ENCODE assay signal across 15 cellular contexts in genomic region chr6:26029857-26030653, GRCh38.
DNase-seq lines count a peak whose midpoint lies in the region; ATAC-seq and TF ChIP-seq lines count a peak whose summit lies in the region.
"Had no signal": no experiment of that assay in that cellular context is flagged by ENCODE, and none has a peak within 500 bp of the region (broad histone marks: within the 10 kb centered on the region; RNA-seq: fewer than 3 reads in every experiment).

No MANE protein-coding gene starts in this region.

- peak overlapping the region; percentile 65 for H3K4me2 ChIP-seq in SU-DHL-6 (ENCODE audit: low read depth, low read length, poor library complexity, severe bottlenecking)

- TF ChIP-seq CTCF in SU-DHL-6 (IDR thresholded peaks at IDR 0.05; ENCODE audit: insufficient read depth, low read length, poor library complexity, severe bottlenecking) = no peak

- peaks cover 79% of the 10 kb centered on the region for H3F3A ChIP-seq in SU-DHL-6 (ENCODE audit: insufficient read depth)

- H3K27me3 ChIP-seq in HUES6 (ENCODE audit: control insufficient read depth, insufficient read depth, low read length) (no peaks in the 10 kb centered on the region), SU-DHL-6 (ENCODE audit: low read length) (no peaks in the 10 kb centered on the region)

- H3K4me3 ChIP-seq in HUES6 (ENCODE audit: low read depth, low read length) (peak overlapping the region; percentile 73; the same call in 1 of the 2 replicates), SU-DHL-6 (ENCODE audit: insufficient read depth, low read length, poor library complexity, severe bottlenecking) (peak overlapping the region; percentile 52)

- H3K9me3 ChIP-seq in HUES6 (ENCODE audit: control insufficient read depth, insufficient read depth, low read depth, low read length) = no peaks in the 10 kb centered on the region
- H3K9me3 ChIP-seq in SU-DHL-6 (ENCODE audit: insufficient read depth, low read length) = peaks cover 6% of the 10 kb centered on the region; the same call in 1 of the 2 replicates

- peak overlapping the region; percentile 69 for H3K9ac ChIP-seq in HUES6 (ENCODE audit: low read length)
- peak overlapping the region; percentile 64 for H3K9ac ChIP-seq in SU-DHL-6 (ENCODE audit: low read length)

- H3K27ac ChIP-seq in HUES6 (ENCODE audit: low read depth, low read length) (peak overlapping the region; percentile 96; the same call in 1 of the 2 replicates), SU-DHL-6 (ENCODE audit: low read depth, low read length) (peak overlapping the region; percentile 92)

- no peaks in the 10 kb centered on the region for H4K20me1 ChIP-seq in SU-DHL-6 (ENCODE audit: low read depth, low read length)

- no peaks in the 10 kb centered on the region for H3K9me2 ChIP-seq in SU-DHL-6 (replicated peaks; ENCODE audit: insufficient read depth, low read length)

- H2AFZ ChIP-seq in SU-DHL-6 (ENCODE audit: low read depth, low read length, severe bottlenecking) = no peak overlapping the region

- peaks cover 49% of the 10 kb centered on the region for H3K4me1 ChIP-seq in HUES6 (ENCODE audit: control insufficient read depth, insufficient read depth, low read length)

- H3K79me2 ChIP-seq in SU-DHL-6 (ENCODE audit: insufficient read depth, low read length) = no peaks in the 10 kb centered on the region

- H3K36me3 ChIP-seq in HUES6 (ENCODE audit: control insufficient read depth, insufficient read depth, low read length) (no peaks in the 10 kb centered on the region), SU-DHL-6 (ENCODE audit: low read length) (no peaks in the 10 kb centered on the region)

- no peak for ATAC-seq in HG03442 (IDR thresholded peaks at IDR 0.05; ENCODE audit: unreplicated experiment)
- ATAC-seq: esophagus mucosa had no signal

- peak; percentile 34 for DNase-seq in DMS53 (lab: John Stamatoyannopoulos, UW)
- DNase-seq in DMS53 treated with DMSO at 0.1 percent for 48 hours (lab: John Stamatoyannopoulos, UW; ENCODE audit: unreplicated experiment) = no peak
- peak; percentile 33 for DNase-seq in left kidney (ENCODE audit: low read depth, low spot score)
- DNase-seq in NCI-H2029 (lab: John Stamatoyannopoulos, UW) = no peak
- no peak for DNase-seq in glomerular visceral epithelial cell (ENCODE audit: extremely low spot score)
- DNase-seq: 8988T; activated CD4-positive, alpha-beta T cell treated with anti-CD3 and anti-CD28 coated beads, Interleukin-2, amount 50 U/mL, for 4 hours; DMS79 treated with DMSO at 0.1 percent for 48 hours; NCI-H1092; occipital lobe; stimulated activated CD4-positive, alpha-beta T cell treated with anti-CD3 and anti-CD28 coated beads, Interleukin-2, amount 100 ng/mL, for 48 hours had no signal

Comparison
In these comparisons a context has a peak if more than half of its experiments do, and no peak if none do; other contexts are left out.
1. DNase-seq: peak in DMS53 (single experiment) and left kidney (single experiment); none in DMS53 treated with DMSO at 0.1 percent for 48 hours (single experiment), NCI-H2029 (single experiment) and glomerular visceral epithelial cell (single experiment).